20 cellular contexts compared by ENCODE assay signal in the genomic region with DNA sequence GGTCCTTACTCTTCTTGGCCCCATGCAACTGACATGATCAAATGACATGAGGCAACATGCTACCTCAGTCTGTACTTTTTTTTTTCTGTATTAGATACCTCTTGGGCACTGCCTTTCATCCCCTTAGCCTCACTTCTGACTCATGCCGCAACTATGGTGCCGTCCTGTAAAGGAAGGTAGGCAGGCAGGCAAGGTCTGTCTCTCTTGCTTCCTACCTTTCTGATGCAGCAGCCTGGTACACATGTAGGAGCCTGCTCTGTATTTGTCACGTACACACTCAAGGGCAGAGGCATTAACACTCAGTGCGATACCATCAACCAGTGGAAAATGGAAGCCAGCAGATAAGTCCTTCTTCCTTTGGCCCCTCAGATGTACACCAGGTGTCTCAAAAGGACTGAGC.
"Had no signal": no experiment of that assay in that cellular context is flagged by ENCODE, and none has a peak within 500 bp of the region (broad histone marks: within the 10 kb centered on the region; RNA-seq: fewer than 3 reads in every experiment).

No MANE protein-coding gene starts in this region.

- H3K27me3 ChIP-seq: colonic mucosa, dorsolateral prefrontal cortex, heart right ventricle, right lobe of liver, tibial artery, vagina had no signal

- H3K4me1 ChIP-seq: colonic mucosa, heart right ventricle, right lobe of liver, tibial artery, vagina had no signal

- H3K36me3 ChIP-seq: colonic mucosa, right lobe of liver, vagina had no signal

- ATAC-seq: effector memory CD8-positive, alpha-beta T cell; heart right ventricle; left colon; naive thymus-derived CD4-positive, alpha-beta T cell; right lobe of liver; stimulated activated effector memory CD8-positive, alpha-beta T cell treated with anti-CD3 and anti-CD28 coated beads, Interleukin-12 subunit alpha, Interleukin-12 subunit beta, amount 100 ng/mL, for 72 hours; stimulated activated naive CD8-positive, alpha-beta T cell treated with anti-CD3 and anti-CD28 coated beads, Interleukin-15, amount 100 ng/mL, for 72 hours had no signal

- H3K27ac ChIP-seq: colonic mucosa, dorsolateral prefrontal cortex, heart right ventricle, right lobe of liver, tibial artery, vagina had no signal

- H3K9me3 ChIP-seq: colonic mucosa, heart right ventricle, right lobe of liver, tibial artery, vagina had no signal

- DNase-seq: activated CD4-positive, alpha-beta memory T cell treated with anti-CD3 and anti-CD28 coated beads for 36 hours; activated CD4-positive, alpha-beta T cell treated with anti-CD3 and anti-CD28 coated beads for 48 hours; activated naive CD4-positive, alpha-beta T cell treated with Interleukin-2 at 50 U/mL for 16 hours; activated naive CD8-positive, alpha-beta T cell treated with anti-CD3 and anti-CD28 coated beads for 36 hours; activated T-cell treated with anti-CD3 and anti-CD28 coated beads, Interleukin-2, amount 50 U/mL, for 48 hours; colonic mucosa; dorsolateral prefrontal cortex; effector memory CD8-positive, alpha-beta T cell; heart right ventricle; immature natural killer cell; left colon; naive thymus-derived CD4-positive, alpha-beta T cell; occipital lobe; right lobe of liver; stimulated activated CD4-positive, alpha-beta T cell treated with anti-CD3 and anti-CD28 coated beads, Interleukin-2, amount 100 ng/mL, for 24 hours; stimulated activated naive CD8-positive, alpha-beta T cell treated with anti-CD3 and anti-CD28 coated beads, Interleukin-15, amount 100 ng/mL, for 72 hours; tibial artery had no signal

- H3K4me3 ChIP-seq: colonic mucosa, dorsolateral prefrontal cortex, heart right ventricle, right lobe of liver, skin epidermis, tibial artery, vagina had no signal
